25 cellular contexts compared by ENCODE assay signal in genomic region chr11:117901601-117902000, GRCh38. TPM values are rescaled to one million over a fixed set of nuclear protein-coding genes. Genes with fewer than 3 reads are reported as not detected.
"Had no signal": no experiment of that assay in that cellular context is flagged by ENCODE, and none has a peak within 500 bp of the region (broad histone marks: within the 10 kb centered on the region; RNA-seq: fewer than 3 reads in every experiment).

No MANE protein-coding gene starts in this region.

- H3K27ac Mint-ChIP-seq: activated CD8-positive, alpha-beta memory T cell treated with anti-CD3 and anti-CD28 coated beads, Interleukin-2, amount 10 ng/mL, durations not matched to agents 7 days and 5 days; activated CD8-positive, alpha-beta T cell treated with anti-CD3 and anti-CD28 coated beads, Interleukin-2, amount 10 ng/mL, durations not matched to agents 7 days and 5 days; activated T-helper 1 cell treated with anti-CD3 and anti-CD28 coated beads, Interleukin-12 subunit alpha, Interleukin-12 subunit beta, Interleukin-2, Interleukin-4 antibody, amounts not matched to agents 30 ng/mL and 10 ng/mL and 1 ng/mL, durations not matched to agents 14 hours and 24 hours and 36 hours; naive thymus-derived CD4-positive, alpha-beta T cell; neural progenitor cell had no signal

- H3K36me3 Mint-ChIP-seq: activated CD8-positive, alpha-beta memory T cell treated with anti-CD3 and anti-CD28 coated beads, Interleukin-2, amount 10 ng/mL, durations not matched to agents 7 days and 5 days; naive thymus-derived CD4-positive, alpha-beta T cell; neural progenitor cell had no signal

- H3K4me3 Mint-ChIP-seq: activated B cell treated with CpG ODN at 0.5 μM for 24 hours; activated CD8-positive, alpha-beta memory T cell treated with anti-CD3 and anti-CD28 coated beads, Interleukin-2, amount 10 ng/mL, durations not matched to agents 7 days and 5 days; activated CD8-positive, alpha-beta T cell treated with anti-CD3 and anti-CD28 coated beads, Interleukin-2, amount 10 ng/mL, durations not matched to agents 7 days and 5 days; activated T-helper 1 cell treated with anti-CD3 and anti-CD28 coated beads, Interleukin-12 subunit alpha, Interleukin-12 subunit beta, Interleukin-2, Interleukin-4 antibody, amounts not matched to agents 30 ng/mL and 10 ng/mL and 1 ng/mL, durations not matched to agents 14 hours and 24 hours and 36 hours; central memory CD8-positive, alpha-beta T cell; dendritic cell treated with granulocyte-macrophage colony-stimulating factor and Interleukin-4, amounts not matched to agents 40 ng/mL and 50 ng/mL, for 4 days; naive thymus-derived CD4-positive, alpha-beta T cell; neural progenitor cell had no signal

- ATAC-seq: activated CD8-positive, alpha-beta memory T cell treated with anti-CD3 and anti-CD28 coated beads, Interleukin-2, amount 10 ng/mL, durations not matched to agents 7 days and 5 days; activated CD8-positive, alpha-beta T cell treated with anti-CD3 and anti-CD28 coated beads, Interleukin-2, amount 10 ng/mL, durations not matched to agents 7 days and 5 days; left lobe of liver; naive thymus-derived CD4-positive, alpha-beta T cell; right lobe of liver had no signal

- H3K9me3 ChIP-seq: breast epithelium, esophagus muscularis mucosa, heart right ventricle, right lobe of liver, suprapubic skin, tibial artery had no signal

- H3K36me3 ChIP-seq: breast epithelium, esophagus muscularis mucosa, heart right ventricle, neural progenitor cell, right lobe of liver, suprapubic skin, tibial artery had no signal

- H3K4me3 ChIP-seq: breast epithelium, esophagus muscularis mucosa, heart right ventricle, lung, neural progenitor cell, right lobe of liver, suprapubic skin, tibial artery had no signal

- H3K4me2 ChIP-seq: neural progenitor cell had no signal

- H3K9ac ChIP-seq: neural progenitor cell had no signal

- H3K9me3 Mint-ChIP-seq: activated B cell treated with CpG ODN at 0.5 μM for 24 hours; activated T-helper 1 cell treated with anti-CD3 and anti-CD28 coated beads, Interleukin-12 subunit alpha, Interleukin-12 subunit beta, Interleukin-2, Interleukin-4 antibody, amounts not matched to agents 30 ng/mL and 10 ng/mL and 1 ng/mL, durations not matched to agents 14 hours and 24 hours and 36 hours; central memory CD8-positive, alpha-beta T cell; dendritic cell treated with granulocyte-macrophage colony-stimulating factor and Interleukin-4, amounts not matched to agents 40 ng/mL and 50 ng/mL, for 4 days; naive thymus-derived CD4-positive, alpha-beta T cell; neural progenitor cell had no signal

- H3K27ac ChIP-seq: breast epithelium, esophagus muscularis mucosa, neural progenitor cell, right lobe of liver, suprapubic skin, tibial artery had no signal

- H3K4me1 ChIP-seq: breast epithelium, esophagus muscularis mucosa, neural progenitor cell, right lobe of liver, tibial artery had no signal

- DNase-seq: activated B cell treated with CpG ODN at 0.5 μM for 24 hours; activated CD8-positive, alpha-beta memory T cell treated with anti-CD3 and anti-CD28 coated beads, Interleukin-2, amount 10 ng/mL, durations not matched to agents 7 days and 5 days; activated CD8-positive, alpha-beta T cell treated with anti-CD3 and anti-CD28 coated beads, Interleukin-2, amount 10 ng/mL, durations not matched to agents 7 days and 5 days; activated gamma-delta T cell treated with Interleukin-2 at 50 U/mL for 16 hours; activated naive CD4-positive, alpha-beta T cell treated with anti-CD3 and anti-CD28 coated beads, Interleukin-2, amount 50 U/mL, for 16 hours; foreskin melanocyte; heart right ventricle; kidney glomerular epithelial cell; naive thymus-derived CD4-positive, alpha-beta T cell; small intestine; stimulated activated CD4-positive, alpha-beta T cell treated with anti-CD3 and anti-CD28 coated beads, Interleukin-1b, Interleukin-23, amount 100 ng/mL, for 48 hours; stimulated activated naive CD4-positive, alpha-beta T cell; T-helper 2 cell had no signal

- H3K27me3 ChIP-seq: breast epithelium, esophagus muscularis mucosa, heart right ventricle, neural progenitor cell, right lobe of liver, suprapubic skin had no signal

- H3K27me3 Mint-ChIP-seq: activated B cell treated with CpG ODN at 0.5 μM for 24 hours had no signal

- H3K4me1 Mint-ChIP-seq: central memory CD8-positive, alpha-beta T cell had no signal

RNA-seq across cellular contexts. Expression of gene FXYD6, which starts 25.1 kb away (rescaled TPM):
- total RNA-seq: activated B cell treated with CpG ODN at 0.5 μM for 24 hours; activated T-helper 1 cell treated with anti-CD3 and anti-CD28 coated beads, Interleukin-12 subunit alpha, Interleukin-12 subunit beta, Interleukin-2, Interleukin-4 antibody, amounts not matched to agents 30 ng/mL and 10 ng/mL and 1 ng/mL, durations not matched to agents 14 hours and 24 hours and 36 hours; osteoblast had no signal
- polyA plus RNA-seq: naive thymus-derived CD4-positive, alpha-beta T cell had no signal

RNA-seq across cellular contexts. Expression of gene TMPRSS13, which starts 27.6 kb away (rescaled TPM):
- total RNA-seq: esophagus muscularis mucosa, osteoblast had no signal
